ENCODE assay signal across 10 cellular contexts in genomic region chr7:127383123-127383835, GRCh38. TPM values are rescaled to one million over a fixed set of nuclear protein-coding genes. Genes with fewer than 3 reads are reported as not detected.
DNase-seq lines count a peak whose midpoint lies in the region; ATAC-seq and TF ChIP-seq lines count a peak whose summit lies in the region.
"Had no signal": no experiment of that assay in that cellular context is flagged by ENCODE, and none has a peak within 500 bp of the region (broad histone marks: within the 10 kb centered on the region; RNA-seq: fewer than 3 reads in every experiment).

No MANE protein-coding gene starts in this region.

- H3K36me3 Mint-ChIP-seq in Calu3 (ENCODE audit: insufficient read depth, unreplicated experiment) = peaks cover 9% of the 10 kb centered on the region
- peaks cover 4% of the 10 kb centered on the region for H3K36me3 Mint-ChIP-seq in IgD-negative memory B cell
- peaks cover 42% of the 10 kb centered on the region for H3K36me3 Mint-ChIP-seq in activated naive CD8-positive, alpha-beta T cell treated with anti-CD3 and anti-CD28 coated beads for 36 hours

- H3K9me3 Mint-ChIP-seq in Calu3 (ENCODE audit: low read depth, unreplicated experiment) = no peaks in the 10 kb centered on the region
- no peaks in the 10 kb centered on the region for H3K9me3 Mint-ChIP-seq in IgD-negative memory B cell
- no peaks in the 10 kb centered on the region for H3K9me3 Mint-ChIP-seq in activated naive CD8-positive, alpha-beta T cell treated with anti-CD3 and anti-CD28 coated beads for 36 hours
- H3K9me3 Mint-ChIP-seq: activated naive CD8-positive, alpha-beta T cell treated with anti-CD3 and anti-CD28 coated beads, Interleukin-2, amount 10 ng/mL, durations not matched to agents 7 days and 5 days had no signal

- TF ChIP-seq CTCF in Calu3 (IDR thresholded peaks at IDR 0.05; ENCODE audit: unreplicated experiment) (no peak), gastroesophageal sphincter (IDR thresholded peaks at IDR 0.05) (no peak)

- 11 to 38% methylated on average over 1 of the region's 1 CpG for WGBS in gastroesophageal sphincter (ENCODE audit: low coverage in 1 of 2), 2 donors

- intact Hi-C loops in Calu3 (cut with micrococcal nuclease; ENCODE audit: unreplicated experiment) = no loop called here

- H3K4me1 Mint-ChIP-seq in Calu3 (ENCODE audit: low read depth, unreplicated experiment) (peaks cover 27% of the 10 kb centered on the region), IgD-negative memory B cell (peaks cover 33 to 46% (median 41%) of the 10 kb centered on the region in 3 donors)
- peaks cover 61% of the 10 kb centered on the region for H3K4me1 Mint-ChIP-seq in activated naive CD8-positive, alpha-beta T cell treated with anti-CD3 and anti-CD28 coated beads for 36 hours

- H3K36me3 ChIP-seq in gastroesophageal sphincter = peaks cover 0 to 26% of the 10 kb centered on the region in 2 donors

- H3K4me1 ChIP-seq in gastroesophageal sphincter = peaks cover 0 to 23% (median 0%) of the 10 kb centered on the region in 3 donors

- peak overlapping the region; percentile 60 for H3K27ac Mint-ChIP-seq in Calu3 (ENCODE audit: unreplicated experiment)
- peak overlapping the region in 2 of 3 donors; percentile 14 to 19 for H3K27ac Mint-ChIP-seq in IgD-negative memory B cell
- peak overlapping the region; percentile 27 for H3K27ac Mint-ChIP-seq in activated naive CD8-positive, alpha-beta T cell treated with anti-CD3 and anti-CD28 coated beads for 36 hours
- H3K27ac Mint-ChIP-seq: activated naive CD8-positive, alpha-beta T cell treated with anti-CD3 and anti-CD28 coated beads, Interleukin-2, amount 10 ng/mL, durations not matched to agents 7 days and 5 days had no signal

- no peak for TF ChIP-seq EP300 in gastroesophageal sphincter (IDR thresholded peaks at IDR 0.05)

- H3K27me3 Mint-ChIP-seq in Calu3 (ENCODE audit: unreplicated experiment) (no peaks in the 10 kb centered on the region), IgD-negative memory B cell (no peaks in the 10 kb centered on the region)
- H3K27me3 Mint-ChIP-seq in activated naive CD8-positive, alpha-beta T cell treated with anti-CD3 and anti-CD28 coated beads for 36 hours = no peaks in the 10 kb centered on the region
- H3K27me3 Mint-ChIP-seq: activated naive CD8-positive, alpha-beta T cell treated with anti-CD3 and anti-CD28 coated beads, Interleukin-2, amount 10 ng/mL, durations not matched to agents 7 days and 5 days had no signal

- no peak overlapping the region for H3K4me3 ChIP-seq in gastroesophageal sphincter

- DNase-seq in Calu3 (no peak), kidney tubule cell (ENCODE audit: low spot score) (peak; percentile 25), GF-D8 (lab: John Stamatoyannopoulos, UW) (no peak)
- no peak for DNase-seq in activated naive CD8-positive, alpha-beta T cell treated with anti-CD3 and anti-CD28 coated beads for 36 hours
- DNase-seq in stimulated activated CD4-positive, alpha-beta T cell treated with anti-CD3 and anti-CD28 coated beads, Interleukin-2, amount 100 ng/mL, for 48 hours = no peak
- DNase-seq: activated naive CD8-positive, alpha-beta T cell treated with anti-CD3 and anti-CD28 coated beads, Interleukin-2, amount 10 ng/mL, durations not matched to agents 7 days and 5 days; NCI-H524 treated with DMSO at 0.1 percent for 48 hours had no signal

- H3K4me3 Mint-ChIP-seq in Calu3 (ENCODE audit: low read depth, unreplicated experiment) = no peak overlapping the region
- no peak overlapping the region for H3K4me3 Mint-ChIP-seq in IgD-negative memory B cell
- no peak overlapping the region for H3K4me3 Mint-ChIP-seq in activated naive CD8-positive, alpha-beta T cell treated with anti-CD3 and anti-CD28 coated beads for 36 hours
- H3K4me3 Mint-ChIP-seq: activated naive CD8-positive, alpha-beta T cell treated with anti-CD3 and anti-CD28 coated beads, Interleukin-2, amount 10 ng/mL, durations not matched to agents 7 days and 5 days had no signal

- H3K27me3 ChIP-seq in gastroesophageal sphincter = no peaks in the 10 kb centered on the region

- no TSS peak for BruUV-seq in Calu3 (replicated peaks; lab: Mats Ljungman, UMichigan)

- H3K9me3 ChIP-seq in gastroesophageal sphincter = no peaks in the 10 kb centered on the region

- ATAC-seq in HG02852 (IDR thresholded peaks at IDR 0.05; ENCODE audit: unreplicated experiment) (no peak), gastroesophageal sphincter (no peak)

- CTCF ChIA-PET in Calu3 (lab: Charles Lee) = no interaction called here

- no peak overlapping the region for H3K27ac ChIP-seq in gastroesophageal sphincter

- TF ChIP-seq POLR2A in gastroesophageal sphincter (IDR thresholded peaks at IDR 0.05) = no peak

RNA-seq across cellular contexts. Expression of gene ZNF800, which starts 9.2 kb away (rescaled TPM):
- total RNA-seq in Calu3 (2022) (33.2 and 36.5 TPM in 2 replicates), gastroesophageal sphincter (10 to 100 TPM; 33.8 to 37.3 (median 35.1) TPM)
- polyA plus RNA-seq in IgD-negative memory B cell = 51.9 TPM
- 10 to 100 TPM; 32.1 to 34.2 TPM for total RNA-seq in activated naive CD8-positive, alpha-beta T cell treated with anti-CD3 and anti-CD28 coated beads for 36 hours
